In the genomic region with DNA sequence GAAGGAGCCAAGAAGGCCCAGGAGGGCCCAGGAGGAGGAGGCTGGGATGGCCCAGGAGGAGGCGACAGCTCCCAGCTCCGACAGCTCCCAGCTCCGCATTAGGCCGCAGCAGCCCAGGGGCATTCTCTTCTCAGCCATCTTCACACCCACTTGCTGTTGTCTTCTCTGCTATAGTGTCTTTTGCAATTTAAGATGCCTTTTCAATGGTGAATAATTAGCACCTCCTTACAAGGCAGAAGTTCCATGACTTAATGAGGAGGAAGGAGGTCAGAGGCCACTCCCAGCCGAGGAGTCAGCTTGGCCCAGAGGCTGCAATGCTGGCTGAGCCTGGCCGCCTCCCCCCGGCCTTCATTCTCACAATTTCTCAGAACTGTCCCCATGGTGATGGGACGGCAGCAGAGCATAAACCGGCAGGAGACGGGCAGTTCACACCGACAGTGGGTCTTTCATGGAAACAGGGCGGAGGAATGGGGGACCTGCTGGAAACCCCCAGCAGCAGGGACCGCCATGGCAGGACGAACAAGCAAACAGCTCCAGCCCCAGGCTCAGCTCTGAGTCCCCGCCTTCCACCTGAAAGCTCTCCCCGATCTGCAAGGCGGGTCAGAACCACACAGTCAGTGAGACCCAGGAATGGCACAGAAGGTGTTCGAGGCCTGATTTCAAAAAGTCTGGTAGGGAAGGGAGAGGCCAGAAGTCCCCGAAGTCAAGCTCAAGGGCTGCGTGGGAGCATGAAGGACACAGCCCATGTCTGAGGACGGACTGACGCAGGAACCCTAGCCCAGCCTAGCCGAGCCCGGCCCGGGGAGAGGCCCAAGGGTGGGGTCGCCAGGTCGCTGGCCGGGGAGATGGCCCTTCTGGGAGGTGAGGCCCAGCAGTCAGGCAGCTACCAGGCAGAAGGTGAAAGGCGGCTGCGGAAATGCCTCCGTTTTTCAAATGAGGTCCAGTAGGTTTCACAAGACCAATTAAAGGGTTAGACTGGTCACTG, we compare ENCODE assay signal across 26 cellular contexts. TPM values are rescaled to one million over a fixed set of nuclear protein-coding genes. Genes with fewer than 3 reads are reported as not detected.
A peak's percentile ranks its signal among the peaks of the same experiment; 100 is the strongest.
DNase-seq lines count a peak whose midpoint lies in the region; ATAC-seq and TF ChIP-seq lines count a peak whose summit lies in the region.
"Had no signal": no experiment of that assay in that cellular context is flagged by ENCODE, and none has a peak within 500 bp of the region (broad histone marks: within the 10 kb centered on the region; RNA-seq: fewer than 3 reads in every experiment).

No MANE protein-coding gene starts in this region.

- no peak overlapping the region for H4K8ac ChIP-seq in mesendoderm (ENCODE audit: low read depth, low read length)

- H2BK15ac ChIP-seq in mesendoderm (replicated peaks; ENCODE audit: low read depth): no peak overlapping the region

- H3K27me3 ChIP-seq in mesendoderm (ENCODE audit: insufficient read depth, low read length, poor library complexity): no peaks in the 10 kb centered on the region
- H3K27me3 ChIP-seq: BE2C, SJSA1 had no signal

- H2BK5ac ChIP-seq in mesendoderm (ENCODE audit: low read length): no peak overlapping the region

- no peak overlapping the region for H3K4me3 Mint-ChIP-seq in activated naive CD8-positive, alpha-beta T cell treated with anti-CD3 and anti-CD28 coated beads for 36 hours
- no peak overlapping the region for H3K4me3 Mint-ChIP-seq in activated naive CD8-positive, alpha-beta T cell treated with anti-CD3 and anti-CD28 coated beads, Interleukin-2, amount 50 U/mL, for 24 hours
- peak overlapping the region; percentile 12 for H3K4me3 Mint-ChIP-seq in chondrocyte (ENCODE audit: unreplicated experiment)

- no peaks in the 10 kb centered on the region for H3K4me1 ChIP-seq in mesendoderm (ENCODE audit: control insufficient read depth, low read depth, low read length)
- H3K4me1 ChIP-seq: BE2C had no signal

- no CpG with 5 or more reads among the region's 31 CpGs for WGBS in mesendoderm (ENCODE audit: extremely low coverage, insufficient coverage, low lambda C conversion rate)

- no peak overlapping the region for H3K18ac ChIP-seq in mesendoderm (ENCODE audit: low read length)

- peaks cover 7% of the 10 kb centered on the region for H3K4me1 Mint-ChIP-seq in activated naive CD8-positive, alpha-beta T cell treated with anti-CD3 and anti-CD28 coated beads for 36 hours
- peaks cover 14% of the 10 kb centered on the region for H3K4me1 Mint-ChIP-seq in activated naive CD8-positive, alpha-beta T cell treated with anti-CD3 and anti-CD28 coated beads, Interleukin-2, amount 50 U/mL, for 24 hours
- H3K4me1 Mint-ChIP-seq in chondrocyte (ENCODE audit: low read depth): peaks cover 6% of the 10 kb centered on the region

- H3K56ac ChIP-seq in mesendoderm (ENCODE audit: low read length): peak overlapping the region; percentile 67

- H3K27me3 Mint-ChIP-seq in activated naive CD8-positive, alpha-beta T cell treated with anti-CD3 and anti-CD28 coated beads for 36 hours: no peaks in the 10 kb centered on the region
- no peaks in the 10 kb centered on the region for H3K27me3 Mint-ChIP-seq in activated naive CD8-positive, alpha-beta T cell treated with anti-CD3 and anti-CD28 coated beads, Interleukin-2, amount 50 U/mL, for 24 hours
- no peaks in the 10 kb centered on the region for H3K27me3 Mint-ChIP-seq in chondrocyte (ENCODE audit: low read depth)
- H3K27me3 Mint-ChIP-seq: CD4-positive, CD25-positive, alpha-beta regulatory T cell had no signal

- no peak for TF ChIP-seq CTCF in chondrocyte (IDR thresholded peaks at IDR 0.05)

- H3K4me2 ChIP-seq in mesendoderm (ENCODE audit: low read length): no peak overlapping the region

- no peak overlapping the region for H3K9ac ChIP-seq in mesendoderm (ENCODE audit: low read length)

- H3K27ac ChIP-seq in mesendoderm (ENCODE audit: low read depth, low read length): peak overlapping the region; percentile 68
- H3K27ac ChIP-seq: SJSA1 had no signal

- intact Hi-C loops in posterior vena cava (cut with DNase I): loop anchor here in 1 of 2 donors (10.0 kb wide), 1 partner anchor 658 kb away; no protein-coding TSS in a partner anchor

- peaks cover 17% of the 10 kb centered on the region for H3K36me3 ChIP-seq in mesendoderm (ENCODE audit: control insufficient read depth, insufficient read depth, low read length)

- no peaks in the 10 kb centered on the region for H3K79me2 ChIP-seq in mesendoderm (ENCODE audit: control insufficient read depth, insufficient read depth, low read length)

- DNase-seq in activated naive CD8-positive, alpha-beta T cell treated with anti-CD3 and anti-CD28 coated beads for 36 hours: no peak
- DNase-seq in activated naive CD8-positive, alpha-beta T cell treated with anti-CD3 and anti-CD28 coated beads, Interleukin-2, amount 50 U/mL, for 24 hours: no peak
- DNase-seq in chondrocyte (ENCODE audit: low spot score): no peak
- DNase-seq in mesendoderm: peak; percentile 94
- peak; percentile 62 for DNase-seq in posterior vena cava (ENCODE audit: low spot score)
- DNase-seq in HuH-7.5 (ENCODE audit: low spot score): no peak
- DNase-seq in effector CD8-positive, alpha-beta T cell (lab: John Stamatoyannopoulos, UW): no peak
- DNase-seq in activated CD8-positive, alpha-beta memory T cell treated with anti-CD3 and anti-CD28 coated beads, Interleukin-2, amount 50 U/mL, for 4 hours: no peak
- DNase-seq: 8988T; ACHN; BE2C; CD4-positive, CD25-positive, alpha-beta regulatory T cell; COR-L47; EL; GOT3; HCEC 1CT; KBM-7; MV-4-11; NCI-H2029; NCI-H446; NCI-H524 treated with DMSO at 0.1 percent for 48 hours; NCI-H774; PC-3 had no signal

- no peak overlapping the region for H3K4ac ChIP-seq in mesendoderm (ENCODE audit: low read depth, low read length)

- peak overlapping the region; percentile 62 for H3K27ac Mint-ChIP-seq in activated naive CD8-positive, alpha-beta T cell treated with anti-CD3 and anti-CD28 coated beads for 36 hours
- H3K27ac Mint-ChIP-seq in activated naive CD8-positive, alpha-beta T cell treated with anti-CD3 and anti-CD28 coated beads, Interleukin-2, amount 50 U/mL, for 24 hours: no peak overlapping the region
- no peak overlapping the region for H3K27ac Mint-ChIP-seq in chondrocyte (ENCODE audit: unreplicated experiment)

- peaks cover 2% of the 10 kb centered on the region for H3K79me1 ChIP-seq in mesendoderm (ENCODE audit: low read length)

- H3K36me3 Mint-ChIP-seq in activated naive CD8-positive, alpha-beta T cell treated with anti-CD3 and anti-CD28 coated beads for 36 hours: peaks cover 17% of the 10 kb centered on the region
- peaks cover 15% of the 10 kb centered on the region for H3K36me3 Mint-ChIP-seq in activated naive CD8-positive, alpha-beta T cell treated with anti-CD3 and anti-CD28 coated beads, Interleukin-2, amount 50 U/mL, for 24 hours (ENCODE audit: low read depth)
- H3K36me3 Mint-ChIP-seq in chondrocyte (ENCODE audit: low read depth): peaks cover 19% of the 10 kb centered on the region

- ATAC-seq in activated naive CD8-positive, alpha-beta T cell treated with anti-CD3 and anti-CD28 coated beads, Interleukin-2, amount 50 U/mL, for 24 hours: no peak
- ATAC-seq: HepG2, PC-3, Right ventricle myocardium inferior had no signal

- H3K23ac ChIP-seq in mesendoderm (ENCODE audit: low read length): no peak overlapping the region

- H3K9me3 Mint-ChIP-seq in activated naive CD8-positive, alpha-beta T cell treated with anti-CD3 and anti-CD28 coated beads for 36 hours: no peaks in the 10 kb centered on the region
- no peaks in the 10 kb centered on the region for H3K9me3 Mint-ChIP-seq in activated naive CD8-positive, alpha-beta T cell treated with anti-CD3 and anti-CD28 coated beads, Interleukin-2, amount 50 U/mL, for 24 hours
- no peaks in the 10 kb centered on the region for H3K9me3 Mint-ChIP-seq in chondrocyte (ENCODE audit: low read depth)
- H3K9me3 Mint-ChIP-seq: CD4-positive, CD25-positive, alpha-beta regulatory T cell had no signal

- H3K4me3 ChIP-seq in mesendoderm (ENCODE audit: low read length): no peak overlapping the region
- H3K4me3 ChIP-seq: SJSA1 had no signal

- H4K5ac ChIP-seq in mesendoderm (ENCODE audit: low read length): no peak overlapping the region

- H2BK120ac ChIP-seq in mesendoderm (ENCODE audit: low read depth, low read length): no peak overlapping the region

- no peak overlapping the region for H2AK5ac ChIP-seq in mesendoderm (ENCODE audit: low read length)

RNA-seq across cellular contexts. Expression of a gene that starts 44.9 kb away (rescaled TPM):
- 10 to 100 TPM; 29.0 to 29.7 TPM for total RNA-seq in activated naive CD8-positive, alpha-beta T cell treated with anti-CD3 and anti-CD28 coated beads for 36 hours
- 22.4 to 39.3 TPM (median 24.9 TPM) in 3 replicates for total RNA-seq in chondrocyte
- polyA plus RNA-seq in mesendoderm (2013, experiment 1 of 2): 13.4 TPM
- polyA plus RNA-seq in mesendoderm (2013, experiment 2 of 2): 12.7 TPM
- 10 to 100 TPM; 17.1 to 20.9 TPM for total RNA-seq in posterior vena cava

RNA-seq across cellular contexts. Expression of a gene that starts 45.0 kb away (rescaled TPM):
- total RNA-seq in activated naive CD8-positive, alpha-beta T cell treated with anti-CD3 and anti-CD28 coated beads for 36 hours: 10 to 100 TPM; 20.8 to 21.0 TPM
- 27.0 to 29.0 TPM (median 28.6 TPM) in 3 replicates for total RNA-seq in chondrocyte
- 21.9 TPM for polyA plus RNA-seq in mesendoderm (2013, experiment 1 of 2)
- polyA plus RNA-seq in mesendoderm (2013, experiment 2 of 2): 22.2 TPM
- 10 to 100 TPM; 24.6 to 25.5 TPM for total RNA-seq in posterior vena cava

Comparison
In these comparisons a context has a peak if more than half of its experiments do, and no peak if none do; other contexts are left out.
1. DNase-seq: peak in mesendoderm (single experiment) and posterior vena cava (single experiment); none in activated naive CD8-positive, alpha-beta T cell treated with anti-CD3 and anti-CD28 coated beads for 36 hours (single experiment), activated naive CD8-positive, alpha-beta T cell treated with anti-CD3 and anti-CD28 coated beads, Interleukin-2, amount 50 U/mL, for 24 hours (single experiment), chondrocyte (single experiment), HuH-7.5 (single experiment), effector CD8-positive, alpha-beta T cell (single experiment) and activated CD8-positive, alpha-beta memory T cell treated with anti-CD3 and anti-CD28 coated beads, Interleukin-2, amount 50 U/mL, for 4 hours (single experiment).